In the genomic region with DNA sequence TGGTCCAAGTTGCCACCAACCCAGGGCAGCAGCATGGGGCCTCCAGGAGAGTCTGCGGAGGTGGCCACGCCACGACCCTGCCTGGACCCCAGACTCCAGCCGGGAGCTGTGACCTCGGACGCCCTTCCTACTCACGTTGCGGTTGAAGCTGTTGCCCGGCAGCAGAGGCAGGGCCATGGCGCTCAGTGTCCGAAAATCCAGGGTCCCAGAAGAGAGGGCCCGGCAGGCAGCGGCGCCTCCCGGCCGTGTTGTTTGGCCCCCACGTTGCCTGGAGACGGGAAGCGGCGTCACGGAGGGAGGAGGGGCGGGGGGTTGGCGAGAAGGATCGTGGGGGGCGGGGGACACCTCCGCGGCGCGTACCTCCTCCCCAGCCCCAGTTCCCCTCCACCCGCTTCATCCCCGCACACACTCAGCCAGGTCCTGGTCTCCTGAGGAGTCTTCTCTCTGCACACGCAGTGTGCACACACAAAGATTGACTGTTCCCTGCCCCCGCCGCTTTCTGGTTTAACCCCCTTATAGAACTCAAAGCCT, we compare ENCODE assay signal across 7 cellular contexts. TPM values are rescaled to one million over a fixed set of nuclear protein-coding genes. Genes with fewer than 3 reads are reported as not detected.
DNase-seq lines count a peak whose midpoint lies in the region; ATAC-seq and TF ChIP-seq lines count a peak whose summit lies in the region.

A gene with protein sequence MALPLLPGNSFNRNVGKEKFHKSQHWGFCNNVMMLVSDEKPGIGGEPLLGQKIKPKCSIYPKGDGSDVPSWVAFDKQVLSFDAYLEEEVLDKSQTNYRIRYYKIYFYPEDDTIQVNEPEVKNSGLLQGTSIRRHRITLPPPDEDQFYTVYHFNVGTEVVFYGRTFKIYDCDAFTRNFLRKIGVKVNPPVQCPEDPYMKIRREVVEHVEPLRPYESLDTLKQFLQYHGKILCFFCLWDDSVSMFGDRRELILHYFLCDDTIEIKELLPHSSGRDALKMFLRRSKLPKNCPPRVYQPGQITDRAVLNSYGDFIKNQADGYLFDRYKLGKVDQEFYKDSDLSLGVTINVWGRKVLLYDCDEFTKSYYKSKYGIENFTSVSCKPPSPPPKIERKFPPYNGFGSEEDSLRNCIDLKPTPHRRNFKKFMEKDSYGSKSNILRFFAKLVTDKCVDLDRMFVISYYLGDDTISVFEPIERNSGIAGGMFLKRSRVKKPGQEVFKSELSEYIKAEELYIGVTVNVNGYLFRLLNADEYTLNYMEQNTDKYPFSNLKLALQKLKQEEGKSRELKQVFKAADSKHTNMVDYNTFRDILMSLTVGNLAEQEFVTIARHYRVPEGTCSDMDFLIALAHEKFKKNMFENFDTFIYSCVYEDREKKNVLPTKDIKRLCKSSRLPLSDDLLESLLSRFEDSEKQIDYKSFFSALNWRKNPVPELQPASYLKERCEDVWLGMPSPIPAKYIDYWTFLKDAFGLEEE (minus strand): TSS at position 261 of the 531 bp plus-strand sequence. CDS start 84 bp downstream, at position 177.

- ATAC-seq in HG03342 (IDR thresholded peaks at IDR 0.05; ENCODE audit: unreplicated experiment) (peak; percentile 56), HG03460 (IDR thresholded peaks at IDR 0.05; ENCODE audit: unreplicated experiment) (no peak)

- DNase-seq in activated CD4-positive, alpha-beta T cell treated with anti-CD3 and anti-CD28 coated beads for 4 hours = peak; percentile 26 to 39
- peak; percentile 16 for DNase-seq in dedifferentiated amniotic fluid mesenchymal stem cell (ENCODE audit: extremely low spot score)
- no peak for DNase-seq in lower leg skin (ENCODE audit: low spot score in 2 of 2)
- peak; percentile 35 for DNase-seq in stimulated activated CD8-positive, alpha-beta memory T cell treated with anti-CD3 and anti-CD28 coated beads, Interleukin-12 subunit alpha, Interleukin-12 subunit beta, amount 100 ng/mL, for 1 hour (ENCODE audit: low read depth)
- no peak for DNase-seq in NK-92 (lab: John Stamatoyannopoulos, UW; ENCODE audit: unreplicated experiment)

- WGBS in lower leg skin, 2 donors = 0 to 5% methylated on average over 28 to 29 of the region's 34 CpGs

- intact Hi-C loops in lower leg skin (cut with DNase I; ENCODE audit: low total_unique reads) = no loop called here

- H3K4me3 ChIP-seq in lower leg skin (ENCODE audit: low read depth, poor library complexity, severe bottlenecking) = peak within 1 kb of the TSS; percentile 23

- TF ChIP-seq CTCF in lower leg skin (IDR thresholded peaks at IDR 0.05) = no peak

- TF ChIP-seq POLR2A in lower leg skin (IDR thresholded peaks at IDR 0.05) = no peak

RNA-seq across cellular contexts. Expression of the gene that starts here (rescaled TPM):
- total RNA-seq in lower leg skin = 1 to 10 TPM; 3.4 to 6.9 (median 4.6) TPM

Comparison
In these comparisons a context has a peak if more than half of its experiments do, and no peak if none do; other contexts are left out.
1. DNase-seq: peak in activated CD4-positive, alpha-beta T cell treated with anti-CD3 and anti-CD28 coated beads for 4 hours (2 of 2), dedifferentiated amniotic fluid mesenchymal stem cell (single experiment) and stimulated activated CD8-positive, alpha-beta memory T cell treated with anti-CD3 and anti-CD28 coated beads, Interleukin-12 subunit alpha, Interleukin-12 subunit beta, amount 100 ng/mL, for 1 hour (single experiment); none in lower leg skin (0 of 2) and NK-92 (single experiment).